In the genomic region with DNA sequence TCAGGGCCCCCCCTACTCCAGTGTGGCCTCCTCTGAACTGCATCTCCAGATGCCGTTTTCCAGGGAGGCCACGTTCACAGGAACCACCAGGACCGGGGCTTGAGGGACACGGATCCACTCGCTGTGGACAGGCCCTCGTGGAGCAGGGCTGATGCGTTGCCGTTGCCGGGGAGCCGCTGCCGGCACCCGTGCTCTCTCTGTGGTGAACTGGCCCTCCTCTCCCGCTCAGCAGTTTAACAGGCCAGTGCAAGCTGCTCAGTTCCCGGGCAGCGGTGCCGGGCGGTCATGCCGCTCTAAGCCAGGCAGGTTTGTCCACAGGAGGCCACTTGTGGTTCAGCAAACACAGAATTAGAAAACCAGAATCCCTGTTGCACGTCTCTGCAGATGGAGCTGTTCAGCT, we compare ENCODE assay signal across 20 cellular contexts.
"Had no signal": no experiment of that assay in that cellular context is flagged by ENCODE, and none has a peak within 500 bp of the region (broad histone marks: within the 10 kb centered on the region; RNA-seq: fewer than 3 reads in every experiment).

No MANE protein-coding gene starts in this region.

- H3K4me1 ChIP-seq: psoas muscle, right lobe of liver, testis had no signal

- DNase-seq: activated CD4-positive, alpha-beta T cell treated with anti-CD3 and anti-CD28 coated beads, Interleukin-2, amount 10 ng/mL, durations not matched to agents 24 days and 14 days; activated CD4-positive, CD25-positive, alpha-beta regulatory T cell; activated CD8-positive, alpha-beta T cell treated with anti-CD3 and anti-CD28 coated beads, Interleukin-2, amount 10 ng/mL, durations not matched to agents 7 days and 5 days; activated naive CD4-positive, alpha-beta T cell; anterior cingulate cortex; cerebellar nuclear complex; dermis blood vessel endothelial cell; mesenchymal stem cell; natural killer cell; occipital lobe; psoas muscle; stimulated activated CD4-positive, alpha-beta T cell treated with anti-CD3 and anti-CD28 coated beads, Interleukin-1b, Interleukin-23, amount 100 ng/mL, for 48 hours; stimulated activated naive CD8-positive, alpha-beta T cell treated with anti-CD3 and anti-CD28 coated beads, Interleukin-15, amount 100 ng/mL, for 72 hours; SW 1271; testis had no signal

- H3K27ac ChIP-seq: psoas muscle, right lobe of liver, testis had no signal

- H3K9me3 ChIP-seq: psoas muscle, right lobe of liver, testis had no signal

- H3K27me3 Mint-ChIP-seq: activated CD4-positive, alpha-beta T cell treated with anti-CD3 and anti-CD28 coated beads, Interleukin-2, amount 10 ng/mL, durations not matched to agents 24 days and 14 days; stimulated activated naive CD8-positive, alpha-beta T cell treated with anti-CD3 and anti-CD28 coated beads, Interleukin-15, amount 100 ng/mL, for 72 hours had no signal

- H3K27ac Mint-ChIP-seq: activated CD4-positive, alpha-beta T cell treated with anti-CD3 and anti-CD28 coated beads, Interleukin-2, amount 10 ng/mL, durations not matched to agents 24 days and 14 days; activated CD8-positive, alpha-beta T cell treated with anti-CD3 and anti-CD28 coated beads, Interleukin-2, amount 10 ng/mL, durations not matched to agents 7 days and 5 days; natural killer cell; stimulated activated naive CD8-positive, alpha-beta T cell treated with anti-CD3 and anti-CD28 coated beads, Interleukin-15, amount 100 ng/mL, for 72 hours; T-helper 2 cell treated with Interferon-gamma antibody and Interleukin-4, amounts not matched to agents 5 μg/mL and 100 μg/mL, for 36 hours had no signal

- ATAC-seq: activated CD8-positive, alpha-beta T cell treated with anti-CD3 and anti-CD28 coated beads, Interleukin-2, amount 10 ng/mL, durations not matched to agents 7 days and 5 days; left lobe of liver; natural killer cell; right lobe of liver; stimulated activated naive CD8-positive, alpha-beta T cell treated with anti-CD3 and anti-CD28 coated beads, Interleukin-15, amount 100 ng/mL, for 72 hours had no signal

- H3K4me3 ChIP-seq: psoas muscle, right lobe of liver, testis had no signal

- FAIRE-seq: frontal cortex, islet of Langerhans had no signal

- H3K9me3 Mint-ChIP-seq: activated CD4-positive, alpha-beta T cell treated with anti-CD3 and anti-CD28 coated beads, Interleukin-2, amount 10 ng/mL, durations not matched to agents 24 days and 14 days; natural killer cell; stimulated activated naive CD8-positive, alpha-beta T cell treated with anti-CD3 and anti-CD28 coated beads, Interleukin-15, amount 100 ng/mL, for 72 hours; T-helper 2 cell treated with Interferon-gamma antibody and Interleukin-4, amounts not matched to agents 5 μg/mL and 100 μg/mL, for 36 hours had no signal

- H3K27me3 ChIP-seq: right lobe of liver, testis had no signal

- H3K4me3 Mint-ChIP-seq: activated CD4-positive, alpha-beta T cell treated with anti-CD3 and anti-CD28 coated beads, Interleukin-2, amount 10 ng/mL, durations not matched to agents 24 days and 14 days; activated CD8-positive, alpha-beta T cell treated with anti-CD3 and anti-CD28 coated beads, Interleukin-2, amount 10 ng/mL, durations not matched to agents 7 days and 5 days; natural killer cell; stimulated activated naive CD8-positive, alpha-beta T cell treated with anti-CD3 and anti-CD28 coated beads, Interleukin-15, amount 100 ng/mL, for 72 hours; T-helper 2 cell treated with Interferon-gamma antibody and Interleukin-4, amounts not matched to agents 5 μg/mL and 100 μg/mL, for 36 hours had no signal
